9 cellular contexts compared by ENCODE assay signal in genomic region chr1:172662464-172663109, GRCh38. TPM values are rescaled to one million over a fixed set of nuclear protein-coding genes. Genes with fewer than 3 reads are reported as not detected.
DNase-seq lines count a peak whose midpoint lies in the region; ATAC-seq and TF ChIP-seq lines count a peak whose summit lies in the region.
"Had no signal": no experiment of that assay in that cellular context is flagged by ENCODE, and none has a peak within 500 bp of the region (broad histone marks: within the 10 kb centered on the region; RNA-seq: fewer than 3 reads in every experiment).

No MANE protein-coding gene starts in this region.

- TF ChIP-seq POLR2A in heart left ventricle (IDR thresholded peaks at IDR 0.05): no peak

- H3K27ac ChIP-seq in heart left ventricle: peak overlapping the region in 1 of 12 donors; percentile 49
- no peak overlapping the region for H3K27ac ChIP-seq in H9 (ENCODE audit: insufficient read length, low read depth, low read length)
- H3K27ac ChIP-seq: VCaP had no signal

- H3K9ac ChIP-seq in H9 (ENCODE audit: extremely low read depth, insufficient read length, low read length): no peak overlapping the region

- H3K79me1 ChIP-seq in H9 (ENCODE audit: insufficient read depth, low read depth, low read length, poor library complexity, severe bottlenecking): no peaks in the 10 kb centered on the region

- intact Hi-C loops in heart left ventricle (cut with DNase I): no loop called here

- no peak overlapping the region for H2BK12ac ChIP-seq in H9 (ENCODE audit: insufficient read length, low read depth, low read length)

- H2BK20ac ChIP-seq in H9 (ENCODE audit: low read depth, low read length, poor library complexity, severe bottlenecking): no peak overlapping the region

- H3K4me1 Mint-ChIP-seq in H9: no peaks in the 10 kb centered on the region

- no peak overlapping the region for H3K14ac ChIP-seq in H9 (ENCODE audit: insufficient read depth, low read length)

- H3K79me2 ChIP-seq in H9 (ENCODE audit: insufficient read depth, low read length): no peaks in the 10 kb centered on the region

- no peak overlapping the region for H3K27ac Mint-ChIP-seq in H9

- 45 to 55% (median 47%) methylated on average over 14 of the region's 14 CpGs for WGBS in heart left ventricle, 4 donors
- WGBS in H9 (ENCODE audit: extremely low coverage, insufficient read length, low lambda C conversion rate): no CpG with 5 or more reads among the region's 14 CpGs

- H3K4me2 ChIP-seq in H9 (ENCODE audit: insufficient read depth, insufficient read length, low read length): no peak overlapping the region

- no peak overlapping the region for H4K91ac ChIP-seq in H9 (ENCODE audit: insufficient read length, low read depth, low read length)

- H3T11ph ChIP-seq in H9 (ENCODE audit: low read length): no peak overlapping the region

- H3K23me2 ChIP-seq in H9 (ENCODE audit: insufficient read length, low read depth, low read length, poor library complexity, severe bottlenecking): no peaks in the 10 kb centered on the region

- H3K27me3 ChIP-seq in heart left ventricle (no peaks in the 10 kb centered on the region), H9 (ENCODE audit: insufficient read depth, low read length) (no peaks in the 10 kb centered on the region)

- H3K9me3 ChIP-seq in heart left ventricle: no peaks in the 10 kb centered on the region
- no peaks in the 10 kb centered on the region for H3K9me3 ChIP-seq in H9 (ENCODE audit: control insufficient read depth, low read depth, low read length)

- no peaks in the 10 kb centered on the region for H3K36me3 ChIP-seq in heart left ventricle

- no peak overlapping the region for H2BK120ac ChIP-seq in H9 (ENCODE audit: low read depth, low read length, poor library complexity, severe bottlenecking)

- no peaks in the 10 kb centered on the region for H3K36me3 Mint-ChIP-seq in H9 (ENCODE audit: insufficient read depth in 1 of 3, low read depth in 3 of 3)

- no peak overlapping the region for H2BK5ac ChIP-seq in H9 (ENCODE audit: insufficient read length, low read length)

- no peaks in the 10 kb centered on the region; a peak in 1 of 5 replicates for H3K9me3 Mint-ChIP-seq in H9

- no peak overlapping the region for H4K5ac ChIP-seq in H9 (ENCODE audit: insufficient read length, low read depth, low read length)

- H3K4me3 ChIP-seq in heart left ventricle: peak overlapping the region in 1 of 12 donors; percentile 51

- H3K4ac ChIP-seq in H9 (ENCODE audit: low read depth, low read length): no peak overlapping the region

- ATAC-seq in HG02759 (IDR thresholded peaks at IDR 0.05; ENCODE audit: unreplicated experiment) (peak; percentile 87), heart left ventricle (peak in 2 of 4 donors; percentile 28 to 34)

- no peak overlapping the region for H3K23ac ChIP-seq in H9 (ENCODE audit: insufficient read length, low read depth, low read length)

- TF ChIP-seq CTCF in GM10266 (IDR thresholded peaks at IDR 0.05; ENCODE audit: control insufficient read depth, insufficient read depth, low read depth, missing control alignments) (no peak), heart left ventricle (IDR thresholded peaks at IDR 0.05) (no peak), H9 (conservative IDR thresholded peaks at IDR 0.05) (no peak)

- no peak overlapping the region for H3K18ac ChIP-seq in H9 (ENCODE audit: insufficient read length, low read depth, low read length)

- H3K4me1 ChIP-seq in heart left ventricle (peaks cover 0 to 16% (median 0%) of the 10 kb centered on the region in 12 donors), H9 (ENCODE audit: insufficient read depth, low read length) (no peaks in the 10 kb centered on the region)

- no peaks in the 10 kb centered on the region for H4K20me1 ChIP-seq in H9 (ENCODE audit: control insufficient read depth, insufficient read depth, insufficient read length)

- no peak overlapping the region for H3K4me3 Mint-ChIP-seq in H9

- no peak overlapping the region for H3K56ac ChIP-seq in H9 (ENCODE audit: insufficient read length, low read depth, low read length)

- H3K27me3 Mint-ChIP-seq in H9 (ENCODE audit: low read depth): no peaks in the 10 kb centered on the region

- H4K8ac ChIP-seq in H9 (replicated peaks; ENCODE audit: insufficient read length, low read depth, low read length): no peak overlapping the region

- no peak overlapping the region for H2AK5ac ChIP-seq in H9 (ENCODE audit: insufficient read length, low read length)

- no peak overlapping the region for H2BK15ac ChIP-seq in H9 (ENCODE audit: low read depth, low read length)

- DNase-seq in GM10266 (ENCODE audit: extremely low spot score): peak; percentile 72
- peak; percentile 75 for DNase-seq in activated T-helper 1 cell treated with Interleukin-2 at 50 U/mL for 16 hours (ENCODE audit: low read depth)
- peak in 3 of 5 donors; percentile 20 to 71 (median 32) for DNase-seq in heart left ventricle
- DNase-seq in stimulated activated CD4-positive, alpha-beta T cell treated with anti-CD3 and anti-CD28 coated beads, TNF-alpha, amount 100 ng/mL, for 24 hours (ENCODE audit: low read depth in 3 of 3): peak; percentile 79 to 90 (median 85)
- no peak for DNase-seq in H9
- no peak for DNase-seq in HPDE6-E6E7 (ENCODE audit: extremely low spot score)

- no peak overlapping the region for H2AFZ ChIP-seq in H9 (ENCODE audit: low read length)

TF ChIP-seq in PFSK-1, 5 proteins besides CTCF, POLR2A, EP300 and RAD21:
- TF ChIP-seq REST (IDR thresholded peaks at IDR 0.05; ENCODE audit: insufficient read depth in 1 of 2, low read depth in 2 of 2, low read length in 2 of 2) (0 out of 4 replicates have a peak, but pooled peaks of 1 of the 2 experiments have one; percentile 16), POLR2AphosphoS5 (IDR thresholded peaks at IDR 0.05; ENCODE audit: low read depth, low read length) (no peak; the same call in 1 of the 2 replicates), FOXP2 (optimal IDR thresholded peaks at IDR 0.05; ENCODE audit: borderline replicate concordance, extremely low read depth, extremely low read length, insufficient read depth) (peak; percentile 71)
TF ChIP-seq in PFSK-1: peak in this region for 2.

RNA-seq across cellular contexts. Expression of gene FASLG, which starts 3.7 kb away (rescaled TPM):
- not detected for polyA plus RNA-seq in PFSK-1 (2012; ENCODE audit: insufficient read length, low read depth)
- total RNA-seq in heart left ventricle (1 to 10 TPM in 1 of 9 donors, under 1 TPM in 1, not detected in 7; 0.91 to 1.9 TPM), H9 (2021) (not detected in 2 replicates)
- not detected for polyA plus RNA-seq in heart left ventricle

Comparison
In these comparisons a context has a peak if more than half of its experiments do, and no peak if none do; other contexts are left out.
1. DNase-seq: peak in GM10266 (single experiment), activated T-helper 1 cell treated with Interleukin-2 at 50 U/mL for 16 hours (single experiment), heart left ventricle (3 of 5) and stimulated activated CD4-positive, alpha-beta T cell treated with anti-CD3 and anti-CD28 coated beads, TNF-alpha, amount 100 ng/mL, for 24 hours (3 of 3); none in H9 (single experiment) and HPDE6-E6E7 (single experiment).